ENCODE assay signal across 20 cellular contexts in the genomic region with DNA sequence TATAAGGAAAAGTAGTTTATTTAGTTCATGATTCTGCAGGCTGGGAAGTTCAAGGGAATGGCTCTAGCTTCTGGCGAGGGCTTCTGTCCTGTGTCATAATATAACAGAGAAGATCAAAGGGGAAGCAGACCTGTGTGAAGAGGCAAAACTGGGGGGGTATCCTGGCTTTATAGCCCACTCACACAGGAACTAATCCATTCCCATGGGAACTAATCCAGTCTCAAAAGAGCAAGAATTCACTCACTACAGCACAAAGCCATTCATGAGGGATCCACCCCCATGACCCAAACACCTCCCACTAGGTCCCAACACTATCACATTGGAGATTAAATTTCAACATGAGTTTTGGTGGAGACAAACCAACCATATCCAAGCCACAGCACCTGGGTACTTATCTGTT.
"Had no signal": no experiment of that assay in that cellular context is flagged by ENCODE, and none has a peak within 500 bp of the region (broad histone marks: within the 10 kb centered on the region; RNA-seq: fewer than 3 reads in every experiment).

No MANE protein-coding gene starts in this region.

- ATAC-seq: heart left ventricle; left lobe of liver; natural killer cell; psoas muscle; right lobe of liver; stimulated activated memory B cell treated with anti-CD40 and anti-IgM and Interleukin-4, amounts not matched to agents 10 μg/mL and 1 μg/mL and 100 μg/mL, for 72 hours had no signal

- H3K27ac ChIP-seq: colonic mucosa, heart left ventricle, parathyroid adenoma, psoas muscle, right lobe of liver, tibial artery, upper lobe of left lung, vagina had no signal

- H3K27me3 ChIP-seq: colonic mucosa, heart left ventricle, right lobe of liver, tibial artery, upper lobe of left lung, vagina had no signal

- H3K9me3 ChIP-seq: colonic mucosa, heart left ventricle, psoas muscle, right lobe of liver, tibial artery, upper lobe of left lung, vagina had no signal

- H3K36me3 ChIP-seq: colonic mucosa had no signal

- H2AFZ ChIP-seq: parathyroid adenoma had no signal

- DNase-seq: colonic mucosa; dermis blood vessel endothelial cell; effector CD4-positive, alpha-beta T cell; foreskin melanocyte; heart left ventricle; hypothalamus; kidney glomerular epithelial cell; mammary epithelial cell; natural killer cell; psoas muscle; retina; right lobe of liver; stimulated activated CD4-positive, alpha-beta T cell treated with anti-CD3 and anti-CD28 coated beads, Interleukin-4, amount 100 ng/mL, for 1 hour; stimulated activated CD8-positive, alpha-beta memory T cell treated with anti-CD3 and anti-CD28 coated beads, Interleukin-4, amount 100 ng/mL, for 48 hours; tibial artery; upper lobe of left lung had no signal

- H3K4me3 ChIP-seq: colonic mucosa, heart left ventricle, psoas muscle, right lobe of liver, tibial artery, upper lobe of left lung, vagina had no signal

- H3K9ac ChIP-seq: parathyroid adenoma had no signal

- H3K4me1 ChIP-seq: colonic mucosa, parathyroid adenoma, psoas muscle, tibial artery, vagina had no signal
